Comparison of ENCODE assay signal across 8 cellular contexts in genomic region chr6:30885481-30885998, GRCh38. TPM values are rescaled to one million over a fixed set of nuclear protein-coding genes. Genes with fewer than 3 reads are reported as not detected.
DNase-seq lines count a peak whose midpoint lies in the region; ATAC-seq and TF ChIP-seq lines count a peak whose summit lies in the region.

No MANE protein-coding gene starts in this region.

- H3K4me1 ChIP-seq in skeletal muscle satellite cell (ENCODE audit: control insufficient read depth, insufficient read depth, low read length), result peaks cover 51% of the 10 kb centered on the region

- H3K4me3 Mint-ChIP-seq in CD4-positive, alpha-beta T cell, result peak overlapping the region; percentile 86
- H3K4me3 Mint-ChIP-seq in activated naive CD8-positive, alpha-beta T cell treated with anti-CD3 and anti-CD28 coated beads for 36 hours, result peak overlapping the region; percentile 77

- H3K9me3 Mint-ChIP-seq in CD4-positive, alpha-beta T cell, result no peaks in the 10 kb centered on the region
- H3K9me3 Mint-ChIP-seq in activated naive CD8-positive, alpha-beta T cell treated with anti-CD3 and anti-CD28 coated beads for 36 hours, result no peaks in the 10 kb centered on the region

- CTCF ChIA-PET in CD4-positive, alpha-beta T cell (lab: Charles Lee), result no interaction called here

- H3K36me3 Mint-ChIP-seq in CD4-positive, alpha-beta T cell (ENCODE audit: low read depth), result peaks cover 10% of the 10 kb centered on the region
- no peaks in the 10 kb centered on the region for H3K36me3 Mint-ChIP-seq in activated naive CD8-positive, alpha-beta T cell treated with anti-CD3 and anti-CD28 coated beads for 36 hours

- DNase-seq in CD4-positive, alpha-beta T cell, result no peak
- DNase-seq in HT-29 (ENCODE audit: low spot score) (peak; percentile 87), NOMO-1 treated with DMSO at 0.1 percent for 48 hours (lab: John Stamatoyannopoulos, UW; ENCODE audit: unreplicated experiment) (no peak), NCI-H1694 (lab: John Stamatoyannopoulos, UW) (no peak), HuH-7 (ENCODE audit: low spot score) (no peak)
- DNase-seq in activated naive CD8-positive, alpha-beta T cell treated with anti-CD3 and anti-CD28 coated beads for 36 hours, result no peak

- H3K36me3 ChIP-seq in skeletal muscle satellite cell (ENCODE audit: insufficient read depth, low read length), result peaks cover under 1% of the 10 kb centered on the region

- H3K4me3 ChIP-seq in iPS-11a (ENCODE audit: low read depth, low read length), result peak overlapping the region; percentile 62
- peak overlapping the region; percentile 80 for H3K4me3 ChIP-seq in skeletal muscle satellite cell (ENCODE audit: low read length)

- peak overlapping the region; percentile 90 for H3K4me2 ChIP-seq in skeletal muscle satellite cell (ENCODE audit: low read length)

- intact Hi-C loops in CD4-positive, alpha-beta T cell (cut with DNase I, micrococcal nuclease), result loop anchor here in 1 of 2 experiments (10.0 kb wide), 1 partner anchor 431 kb away; no protein-coding TSS in a partner anchor

- H3K27ac Mint-ChIP-seq in CD4-positive, alpha-beta T cell, result peak overlapping the region; percentile 54
- no peak overlapping the region for H3K27ac Mint-ChIP-seq in activated naive CD8-positive, alpha-beta T cell treated with anti-CD3 and anti-CD28 coated beads for 36 hours

- POLR2A ChIA-PET in CD4-positive, alpha-beta T cell (lab: Charles Lee), result interaction anchor here (1.1 to 1.4 kb wide), 2 partner anchors 22 to 94 kb away, joined by 4 read pairs; partner anchors contain the start of gene GTF2H4

- H3K4me1 Mint-ChIP-seq in CD4-positive, alpha-beta T cell (ENCODE audit: low read depth), result peaks cover 33% of the 10 kb centered on the region
- peaks cover 34% of the 10 kb centered on the region for H3K4me1 Mint-ChIP-seq in activated naive CD8-positive, alpha-beta T cell treated with anti-CD3 and anti-CD28 coated beads for 36 hours

- H3K27me3 Mint-ChIP-seq in CD4-positive, alpha-beta T cell, result no peaks in the 10 kb centered on the region
- H3K27me3 Mint-ChIP-seq in activated naive CD8-positive, alpha-beta T cell treated with anti-CD3 and anti-CD28 coated beads for 36 hours, result no peaks in the 10 kb centered on the region

- peak; percentile 18 for ATAC-seq in CD4-positive, alpha-beta T cell (ENCODE audit: poor library complexity)

- H3K27me3 ChIP-seq in CD4-positive, alpha-beta T cell (ENCODE audit: control insufficient read depth, insufficient read depth, low read length), result no peaks in the 10 kb centered on the region
- H3K27me3 ChIP-seq in skeletal muscle satellite cell (ENCODE audit: control insufficient read depth, insufficient read depth, low read length), result no peaks in the 10 kb centered on the region

- TF ChIP-seq CTCF in CD4-positive, alpha-beta T cell (IDR thresholded peaks at IDR 0.05), result no peak

- peak overlapping the region; percentile 80 for H3K9ac ChIP-seq in skeletal muscle satellite cell (ENCODE audit: low read depth, low read length)

- H3K9me3 ChIP-seq in CD4-positive, alpha-beta T cell (ENCODE audit: control insufficient read depth, low read length), result no peaks in the 10 kb centered on the region
- no peaks in the 10 kb centered on the region for H3K9me3 ChIP-seq in skeletal muscle satellite cell (replicated peaks; ENCODE audit: low read length)

- H3K27ac ChIP-seq in CD4-positive, alpha-beta T cell (ENCODE audit: low read depth, low read length), result no peak overlapping the region

RNA-seq across cellular contexts. Expression of gene DDR1, which starts 1.2 kb away (rescaled TPM):
- 1 to 10 TPM; 6.5 to 6.6 TPM for total RNA-seq in CD4-positive, alpha-beta T cell
- 131 and 158 TPM in 2 replicates for total RNA-seq in HT-29 (2014; rRNA removed; shearing (Covaris generic))
- total RNA-seq in activated naive CD8-positive, alpha-beta T cell treated with anti-CD3 and anti-CD28 coated beads for 36 hours, result 10 to 100 TPM; 12.0 to 13.7 TPM
- 3.8 and 3.9 TPM in 2 replicates for total RNA-seq in skeletal muscle satellite cell (2012; rRNA removed)

RNA-seq across cellular contexts. Expression of gene GTF2H4, which starts 22.5 kb away (rescaled TPM):
- total RNA-seq in CD4-positive, alpha-beta T cell, result 10 to 100 TPM in 1 of 2 experiments, 1 to 10 TPM in 1; 7.7 to 10.7 TPM
- total RNA-seq in HT-29 (2014; rRNA removed; shearing (Covaris generic)), result 18.9 and 20.2 TPM in 2 replicates
- 10 to 100 TPM; 44.5 to 46.4 TPM for total RNA-seq in activated naive CD8-positive, alpha-beta T cell treated with anti-CD3 and anti-CD28 coated beads for 36 hours
- 6.3 and 7.0 TPM in 2 replicates for total RNA-seq in skeletal muscle satellite cell (2012; rRNA removed)

RNA-seq across cellular contexts. Expression of gene VARS2, which starts 28.5 kb away (rescaled TPM):
- 10 to 100 TPM; 19.3 to 21.7 TPM for total RNA-seq in CD4-positive, alpha-beta T cell
- 23.2 and 24.4 TPM in 2 replicates for total RNA-seq in HT-29 (2014; rRNA removed; shearing (Covaris generic))
- total RNA-seq in activated naive CD8-positive, alpha-beta T cell treated with anti-CD3 and anti-CD28 coated beads for 36 hours, result 10 to 100 TPM; 79.5 to 80.9 TPM
- total RNA-seq in skeletal muscle satellite cell (2012; rRNA removed), result 13.9 and 15.9 TPM in 2 replicates

RNA-seq across cellular contexts. Expression of gene SFTA2, which starts 46.4 kb away (rescaled TPM):
- not detected for total RNA-seq in CD4-positive, alpha-beta T cell
- total RNA-seq in HT-29 (2014; rRNA removed; shearing (Covaris generic)), result 4.7 and 8.0 TPM in 2 replicates
- total RNA-seq in activated naive CD8-positive, alpha-beta T cell treated with anti-CD3 and anti-CD28 coated beads for 36 hours, result not detected
- not detected in 2 replicates for total RNA-seq in skeletal muscle satellite cell (2012; rRNA removed)

RNA-seq across cellular contexts. Expression of gene MUCL3, which starts 55.2 kb away (rescaled TPM):
- total RNA-seq in CD4-positive, alpha-beta T cell, result not detected
- total RNA-seq in HT-29 (2014; rRNA removed; shearing (Covaris generic)), result 0.08 and 0.15 TPM in 2 replicates
- total RNA-seq in activated naive CD8-positive, alpha-beta T cell treated with anti-CD3 and anti-CD28 coated beads for 36 hours, result not detected
- total RNA-seq in skeletal muscle satellite cell (2012; rRNA removed), result not detected in 2 replicates
